Comparison of ENCODE assay signal across 10 cellular contexts in genomic region chr2:102418421-102418961, GRCh38. TPM values are rescaled to one million over a fixed set of nuclear protein-coding genes. Genes with fewer than 3 reads are reported as not detected.
DNase-seq lines count a peak whose midpoint lies in the region; FAIRE-seq and TF ChIP-seq lines count a peak whose summit lies in the region.
"Had no signal": no experiment of that assay in that cellular context is flagged by ENCODE, and none has a peak within 500 bp of the region (broad histone marks: within the 10 kb centered on the region; RNA-seq: fewer than 3 reads in every experiment).

No MANE protein-coding gene starts in this region.

- no peak for TF ChIP-seq POLR2A in lower leg skin (IDR thresholded peaks at IDR 0.05)

- H3K4me1 ChIP-seq in GM23248 (ENCODE audit: insufficient read depth) (no peaks in the 10 kb centered on the region), MM.1S (ENCODE audit: low read length) (peaks cover 13% of the 10 kb centered on the region; the same call in 1 of the 2 replicates)

- 38 to 52% methylated on average over 2 of the region's 2 CpGs for WGBS in GM23248 (ENCODE audit: low coverage in 1 of 2, low lambda C conversion rate in 2 of 2, missing lambda C conversion rate in 2 of 2), 2 experiments
- WGBS in lower leg skin, 2 donors = 47 to 71% methylated on average over 2 of the region's 2 CpGs

- no peak overlapping the region for H3K27ac ChIP-seq in GM23248
- no peak overlapping the region for H3K27ac ChIP-seq in MM.1S (ENCODE audit: low read length)

- H3K4me3 ChIP-seq in GM23248 = no peak overlapping the region
- H3K4me3 ChIP-seq in MM.1S (ENCODE audit: low read length) = no peak overlapping the region
- no peak overlapping the region for H3K4me3 ChIP-seq in lower leg skin (ENCODE audit: low read depth, poor library complexity, severe bottlenecking)

- no peak overlapping the region for H2AFZ ChIP-seq in GM23248
- no peak overlapping the region for H2AFZ ChIP-seq in MM.1S (ENCODE audit: low read length)

- H3K9me2 ChIP-seq in GM23248 (ENCODE audit: insufficient read depth) (no peaks in the 10 kb centered on the region), MM.1S (replicated peaks; ENCODE audit: insufficient read depth, low read length) (no peaks in the 10 kb centered on the region)

- H4K20me1 ChIP-seq in GM23248 (ENCODE audit: insufficient read depth) (no peaks in the 10 kb centered on the region), MM.1S (ENCODE audit: insufficient read depth, low read length) (no peaks in the 10 kb centered on the region)

- in situ Hi-C loops in GM23248 (cut with MboI) = no loop called here

- no peak for TF ChIP-seq CTCF in MM.1S (IDR thresholded peaks at IDR 0.05; ENCODE audit: low read length)
- TF ChIP-seq CTCF in lower leg skin (IDR thresholded peaks at IDR 0.05) = no peak

- H3K9ac ChIP-seq in GM23248 (no peak overlapping the region), MM.1S (ENCODE audit: low read length) (no peak overlapping the region)

- DNase-seq in GM18507 (ENCODE audit: extremely low spot score, insufficient read length, low read depth) (peak; percentile 26), GM23248 (peak; percentile 6), MM.1S (peak; percentile 77), glomerular visceral epithelial cell (ENCODE audit: extremely low spot score) (peak; percentile 9), HuH-7.5 (ENCODE audit: low spot score) (no peak), retina (no peak), D341Med (ENCODE audit: low spot score) (no peak), lower leg skin (ENCODE audit: low spot score in 2 of 2) (no peak)
- DNase-seq: kidney had no signal

- no peaks in the 10 kb centered on the region for H3K79me2 ChIP-seq in GM23248 (ENCODE audit: insufficient read depth)
- no peaks in the 10 kb centered on the region for H3K79me2 ChIP-seq in MM.1S (ENCODE audit: low read length)

- H3K4me2 ChIP-seq in GM23248 (ENCODE audit: unreplicated experiment) (no peak overlapping the region), MM.1S (ENCODE audit: low read depth, low read length) (0 out of 2 replicates have a peak overlapping the region, but pooled peaks have one; percentile 1)

- no peaks in the 10 kb centered on the region for H3K9me3 ChIP-seq in GM23248 (ENCODE audit: low read depth)
- H3K9me3 ChIP-seq in MM.1S (replicated peaks; ENCODE audit: insufficient read depth, low read length) = no peaks in the 10 kb centered on the region

- H3K27me3 ChIP-seq in GM23248 (replicated peaks; ENCODE audit: insufficient read depth) = peaks cover 40% of the 10 kb centered on the region
- H3K27me3 ChIP-seq in MM.1S (replicated peaks; ENCODE audit: insufficient read depth, low read length) = no peaks in the 10 kb centered on the region

- peak; percentile 91 for FAIRE-seq in GM18507 (lab: Jason Lieb, UNC)
- FAIRE-seq: H1 had no signal

- H3K36me3 ChIP-seq in GM23248 (ENCODE audit: low read depth) (no peaks in the 10 kb centered on the region), MM.1S (replicated peaks; ENCODE audit: insufficient read depth, low read length) (no peaks in the 10 kb centered on the region)

- no peaks in the 10 kb centered on the region for H3F3A ChIP-seq in GM23248 (ENCODE audit: insufficient read depth)
- peaks cover 12% of the 10 kb centered on the region; the same call in 1 of the 2 replicates for H3F3A ChIP-seq in MM.1S (ENCODE audit: insufficient read depth, low read length)

- intact Hi-C loops in lower leg skin (cut with DNase I; ENCODE audit: low total_unique reads) = no loop called here

RNA-seq across cellular contexts. Expression of gene IL18RAP, which starts 4.5 kb away (rescaled TPM):
- total RNA-seq in GM23248 (2014; rRNA removed; shearing (Covaris generic)) = not detected in 2 replicates
- 0.11 TPM in 1 of 2 replicates, not detected in the other for polyA plus RNA-seq in GM23248 (2016; fragmentation: Nextera tagmentation; extraction: Ambion mirVana)
- total RNA-seq in lower leg skin = under 1 TPM in 3 of 4 donors, not detected in 1; 0.21 to 0.39 (median 0.23) TPM
- total RNA-seq: H1 had no signal
- polyA plus RNA-seq: H1 had no signal

RNA-seq across cellular contexts. Expression of gene SLC9A4, which starts 54.5 kb away (rescaled TPM):
- total RNA-seq in GM23248 (2014; rRNA removed; shearing (Covaris generic)) = not detected in 2 replicates
- not detected in 2 replicates for polyA plus RNA-seq in GM23248 (2016; fragmentation: Nextera tagmentation; extraction: Ambion mirVana)
- total RNA-seq in lower leg skin = 1 to 10 TPM in 1 of 4 donors, under 1 TPM in 2, not detected in 1; 0.15 to 2.7 (median 0.74) TPM
- total RNA-seq: H1 had no signal
- polyA plus RNA-seq: H1 had no signal

Comparison
In these comparisons a context has a peak if more than half of its experiments do, and no peak if none do; other contexts are left out.
1. DNase-seq: peak in GM18507 (single experiment), GM23248 (single experiment), MM.1S (single experiment) and glomerular visceral epithelial cell (single experiment); none in HuH-7.5 (single experiment), retina (single experiment), D341Med (single experiment) and lower leg skin (0 of 2).